ENCODE assay signal across 8 cellular contexts in genomic region chr5:98773464-98774191, GRCh38. TPM values are rescaled to one million over a fixed set of nuclear protein-coding genes. Genes with fewer than 3 reads are reported as not detected.
DNase-seq lines count a peak whose midpoint lies in the region; TF ChIP-seq lines count a peak whose summit lies in the region.

TSS of gene RGMB (plus strand) at chr5:98773663. CDS start at chr5:98774071, 408 bp downstream.

- no peaks in the 10 kb centered on the region for H3K9me3 Mint-ChIP-seq in activated naive CD4-positive, alpha-beta T cell treated with anti-CD3 and anti-CD28 coated beads for 36 hours

- in situ Hi-C loops in GM23248 (cut with MboI): no loop called here

- H3K9me2 ChIP-seq in DOHH2 (replicated peaks; ENCODE audit: control insufficient read depth, low read length): no peaks in the 10 kb centered on the region
- no peaks in the 10 kb centered on the region for H3K9me2 ChIP-seq in GM23248 (ENCODE audit: insufficient read depth)

- TF ChIP-seq CTCF in DOHH2 (IDR thresholded peaks at IDR 0.05; ENCODE audit: low read depth, low read length, poor library complexity, severe bottlenecking) (no peak), LNCAP (IDR thresholded peaks at IDR 0.05) (peak; percentile 37; the same call in 1 of the 2 replicates)

- peak within 1 kb of the TSS; percentile 82 for H3K4me2 ChIP-seq in DOHH2 (ENCODE audit: low read length)
- H3K4me2 ChIP-seq in GM23248 (ENCODE audit: unreplicated experiment): peak within 1 kb of the TSS; percentile 99

- intact Hi-C loops in activated naive CD4-positive, alpha-beta T cell treated with anti-CD3 and anti-CD28 coated beads for 36 hours (cut with micrococcal nuclease): loop anchor here (1.0 to 5.0 kb wide), 6 partner anchors 156 to 1956 kb away; partner anchors contain the start of genes CHD1 and RIOK2

- H2AFZ ChIP-seq in GM23248 (no peak within 1 kb of the TSS), neuron (ENCODE audit: low read depth, low read length) (no peak within 1 kb of the TSS)

- H3K4me3 ChIP-seq in DOHH2 (ENCODE audit: low read length): peak within 1 kb of the TSS; percentile 79
- peak within 1 kb of the TSS; percentile 99 for H3K4me3 ChIP-seq in GM23248
- H3K4me3 ChIP-seq in neuron (ENCODE audit: low read length): peak within 1 kb of the TSS; percentile 99

- H3K27ac ChIP-seq in DOHH2 (ENCODE audit: low read depth, low read length): peak within 1 kb of the TSS; percentile 46
- H3K27ac ChIP-seq in GM23248: peak within 1 kb of the TSS; percentile 94

- peaks cover 9% of the 10 kb centered on the region; the same call in 1 of the 2 replicates for H3F3A ChIP-seq in DOHH2 (ENCODE audit: control insufficient read depth, insufficient read depth)
- peaks cover 65% of the 10 kb centered on the region for H3F3A ChIP-seq in GM23248 (ENCODE audit: insufficient read depth)

- DNase-seq in GM23248 (peak; percentile 100), SHP77 (lab: John Stamatoyannopoulos, UW) (peak; percentile 94 to 98), foreskin melanocyte (peak; percentile 98), stromal cell of bone marrow (ENCODE audit: low read depth) (peak; percentile 99)
- DNase-seq in activated naive CD4-positive, alpha-beta T cell treated with anti-CD3 and anti-CD28 coated beads for 36 hours: peak; percentile 96

- CTCF ChIA-PET in activated naive CD4-positive, alpha-beta T cell treated with anti-CD3 and anti-CD28 coated beads for 36 hours (lab: Charles Lee): no interaction called here

- H3K27me3 ChIP-seq in DOHH2 (ENCODE audit: control insufficient read depth, low read length) (peaks cover 40% of the 10 kb centered on the region), GM23248 (replicated peaks; ENCODE audit: insufficient read depth) (no peaks in the 10 kb centered on the region), neuron (ENCODE audit: insufficient read depth, low read length) (no peaks in the 10 kb centered on the region)

- H3K9me3 ChIP-seq in DOHH2 (ENCODE audit: control insufficient read depth, insufficient read depth, low read length) (no peaks in the 10 kb centered on the region), GM23248 (ENCODE audit: low read depth) (no peaks in the 10 kb centered on the region), neuron (ENCODE audit: low read length) (no peaks in the 10 kb centered on the region)

- peaks cover 43% of the 10 kb centered on the region for H3K79me2 ChIP-seq in DOHH2 (ENCODE audit: control insufficient read depth, low read length)
- peaks cover 94% of the 10 kb centered on the region for H3K79me2 ChIP-seq in GM23248 (ENCODE audit: insufficient read depth)

- WGBS in GM23248 (ENCODE audit: low coverage in 1 of 2, low lambda C conversion rate in 2 of 2, missing lambda C conversion rate in 2 of 2), 2 experiments: 1% methylated on average over 42 to 67 of the region's 84 CpGs

- peaks cover 10% of the 10 kb centered on the region for H3K27me3 Mint-ChIP-seq in activated naive CD4-positive, alpha-beta T cell treated with anti-CD3 and anti-CD28 coated beads for 36 hours (ENCODE audit: low read depth)

- peak within 1 kb of the TSS; percentile 100 for H3K9ac ChIP-seq in GM23248

- H3K27ac Mint-ChIP-seq in activated naive CD4-positive, alpha-beta T cell treated with anti-CD3 and anti-CD28 coated beads for 36 hours: peak within 1 kb of the TSS; percentile 77

- H3K36me3 ChIP-seq in DOHH2 (ENCODE audit: control insufficient read depth, low read length) (0 out of 2 replicates have a peak, but pooled peaks cover 3% of the 10 kb centered on the region), GM23248 (ENCODE audit: low read depth) (peaks cover 64% of the 10 kb centered on the region), neuron (ENCODE audit: insufficient read depth, low read length) (peaks cover 55% of the 10 kb centered on the region)

- H3K4me1 ChIP-seq in DOHH2 (ENCODE audit: control insufficient read depth, low read length): peaks cover 59% of the 10 kb centered on the region
- H3K4me1 ChIP-seq in GM23248 (ENCODE audit: insufficient read depth): peaks cover 17% of the 10 kb centered on the region
- peaks cover 25% of the 10 kb centered on the region for H3K4me1 ChIP-seq in neuron (ENCODE audit: insufficient read depth, low read length)

- peaks cover 24% of the 10 kb centered on the region for H4K20me1 ChIP-seq in DOHH2 (ENCODE audit: control insufficient read depth, insufficient read depth, low read depth, low read length)
- H4K20me1 ChIP-seq in GM23248 (ENCODE audit: insufficient read depth): peaks cover 25% of the 10 kb centered on the region

- peak within 1 kb of the TSS; percentile 99 for H3K4me3 Mint-ChIP-seq in activated naive CD4-positive, alpha-beta T cell treated with anti-CD3 and anti-CD28 coated beads for 36 hours

- peaks cover 36% of the 10 kb centered on the region for H3K4me1 Mint-ChIP-seq in activated naive CD4-positive, alpha-beta T cell treated with anti-CD3 and anti-CD28 coated beads for 36 hours (ENCODE audit: low read depth)

- peaks cover 3% of the 10 kb centered on the region for H3K36me3 Mint-ChIP-seq in activated naive CD4-positive, alpha-beta T cell treated with anti-CD3 and anti-CD28 coated beads for 36 hours (ENCODE audit: low read depth)

RNA-seq across cellular contexts. Expression of gene RGMB, which starts in this region (rescaled TPM):
- total RNA-seq in GM23248 (2014; rRNA removed; shearing (Covaris generic)): 195 and 201 TPM in 2 replicates
- 145 and 150 TPM in 2 replicates for polyA plus RNA-seq in GM23248 (2016; fragmentation: Nextera tagmentation; extraction: Ambion mirVana)
- total RNA-seq in activated naive CD4-positive, alpha-beta T cell treated with anti-CD3 and anti-CD28 coated beads for 36 hours: 1 to 10 TPM; 5.0 to 5.9 TPM

Comparison
In these comparisons a context has a peak if more than half of its experiments do, and no peak if none do; other contexts are left out.
1. Peak in every context shown above with its lines: DNase-seq, H3K4me3 ChIP-seq and H3K27ac ChIP-seq.
2. RNA of gene RGMB (total RNA-seq): 195 to 201 TPM in GM23248; 5.0 to 5.9 TPM in activated naive CD4-positive, alpha-beta T cell treated with anti-CD3 and anti-CD28 coated beads for 36 hours; every median in the first group is over 10 times any median in the second.